In genomic region chr2:173309370-173309769, GRCh38 we compare ENCODE assay signal across 3 cellular contexts. TPM values are rescaled to one million over a fixed set of nuclear protein-coding genes. Genes with fewer than 3 reads are reported as not detected.
DNase-seq lines count a peak whose midpoint lies in the region; ATAC-seq, FAIRE-seq and TF ChIP-seq lines count a peak whose summit lies in the region.
"Not testable (repeated sequence)": the region's sequence is repeated elsewhere in the genome, so short reads cannot be mapped to it uniquely, and the experiment has no call there.

No MANE protein-coding gene starts in this region.

- not testable (repeated sequence) for H3K9me1 ChIP-seq in K562 (ENCODE audit: control insufficient read depth, insufficient read depth, low read length)

- H3K36me3 Mint-ChIP-seq in GM23338 (ENCODE audit: low read depth): not testable (repeated sequence)

- H3K4me3 ChIP-seq in GM23338; WERI-Rb-1 (ENCODE audit: low read depth, low read length); K562: not testable (repeated sequence)

- not testable (repeated sequence) for TF ChIP-seq POLR2A in K562 (conservative IDR thresholded peaks at IDR 0.05)

- not testable (repeated sequence) for BruUV-seq in K562 (replicated peaks; lab: Mats Ljungman, UMichigan)

- H3K79me2 ChIP-seq in GM23338 (replicated peaks; ENCODE audit: insufficient read depth); K562 (ENCODE audit: control insufficient read depth, insufficient read depth, low read length): not testable (repeated sequence)

- POLR2A ChIA-PET in K562 (lab: Yijun Ruan, JAX): interaction anchor here (0.6 to 1.3 kb wide), 2 partner anchors 45 to 53 kb away, joined by 3 to 5 read pairs; no protein-coding TSS in a partner anchor

- not testable (repeated sequence) for H3K9me3 Mint-ChIP-seq in GM23338

- in situ Hi-C loops in K562 (cut with MboI): not testable (repeated sequence)

- DNase-seq in GM23338 (ENCODE audit: low spot score); K562 (ENCODE audit: extremely low read depth in 1 of 4, low spot score in 3 of 4): not testable (repeated sequence)
- peak; percentile 16 for DNase-seq in WERI-Rb-1

- not testable (repeated sequence) for ATAC-seq in GM23338, K562

- not testable (repeated sequence) for H3K9me3 ChIP-seq in WERI-Rb-1 (ENCODE audit: severe bottlenecking); K562 (replicated peaks; ENCODE audit: control insufficient read depth, insufficient read depth, low read depth, low read length)

- H3K27ac ChIP-seq in GM23338 (ENCODE audit: low read depth); WERI-Rb-1; K562 (ENCODE audit: extremely low read depth, low read depth, low read length): not testable (repeated sequence)

- not testable (repeated sequence) for H3K36me3 ChIP-seq in GM23338 (ENCODE audit: insufficient read depth); WERI-Rb-1; K562 (ENCODE audit: control insufficient read depth, insufficient read depth, low read length)

- not testable (repeated sequence) for TF ChIP-seq EP300 in K562 (IDR thresholded peaks at IDR 0.05; ENCODE audit: low read length)

- not testable (repeated sequence) for H3K27ac Mint-ChIP-seq in GM23338

- H3K4me3 Mint-ChIP-seq in GM23338: not testable (repeated sequence)

- H4K20me1 ChIP-seq in GM23338 (replicated peaks; ENCODE audit: insufficient read depth); K562 (replicated peaks; ENCODE audit: control insufficient read depth, insufficient read depth, low read length): not testable (repeated sequence)

- H3F3A ChIP-seq in GM23338 (replicated peaks; ENCODE audit: low read depth): not testable (repeated sequence)

- peaks cover 40% of the 10 kb centered on the region for H3K4me1 ChIP-seq in GM23338 (ENCODE audit: insufficient read depth)
- H3K4me1 ChIP-seq in K562 (replicated peaks in 1 of 2; ENCODE audit: control insufficient read depth in 2 of 2, insufficient read depth in 2 of 2, low read length in 2 of 2): not testable (repeated sequence)

- not testable (repeated sequence) for H3K27me3 ChIP-seq in GM23338 (ENCODE audit: insufficient read depth); WERI-Rb-1 (ENCODE audit: insufficient read depth, low read depth, severe bottlenecking); K562 (ENCODE audit: control insufficient read depth in 2 of 2, insufficient read depth in 2 of 2, low read length in 2 of 2)

- peaks cover 36% of the 10 kb centered on the region for H3K4me1 Mint-ChIP-seq in GM23338

- H3K9ac ChIP-seq in K562 (ENCODE audit: insufficient read depth in 1 of 2, low read depth in 2 of 2, low read length in 2 of 2): not testable (repeated sequence)

- not testable (repeated sequence) for FAIRE-seq in K562 (lab: Jason Lieb, UNC)

- not testable (repeated sequence) for TF ChIP-seq CTCF in GM23338 (conservative IDR thresholded peaks at IDR 0.05; ENCODE audit: low read depth in 2 of 2); WERI-Rb-1 (IDR thresholded peaks at IDR 0.05; ENCODE audit: low read depth, low read length); K562 (IDR thresholded peaks at IDR 0.05 in 2 of 3, conservative IDR thresholded peaks at IDR 0.05 in 1 of 3; ENCODE audit: insufficient read depth in 2 of 3, low read depth in 1 of 3, low read length in 3 of 3)

- peak overlapping the region; percentile 78 for H2AFZ ChIP-seq in GM23338
- H2AFZ ChIP-seq in K562 (ENCODE audit: low read depth, low read length): not testable (repeated sequence)

- H3K4me2 ChIP-seq in GM23338; K562 (ENCODE audit: insufficient read depth, low read length): not testable (repeated sequence)

- H3K9me2 ChIP-seq in GM23338 (ENCODE audit: insufficient read depth): not testable (repeated sequence)

- intact Hi-C loops in K562 (cut with micrococcal nuclease): not testable (repeated sequence)

- 19% methylated on average over 5 of the region's 5 CpGs for WGBS in K562 (ENCODE audit: insufficient coverage, low coverage, missing lambda C conversion rate)

- CTCF ChIA-PET in K562 (lab: Yijun Ruan, JAX; ENCODE audit: low intra/inter-chr PET ratio): not testable (repeated sequence)

- not testable (repeated sequence) for H3K27me3 Mint-ChIP-seq in GM23338 (ENCODE audit: insufficient read depth, low read depth, poor library complexity)

- TF ChIP-seq RAD21 in K562 (CRISPR knock-in tag; conservative IDR thresholded peaks at IDR 0.05 in 1 of 2, IDR thresholded peaks at IDR 0.05 in 1 of 2): not testable (repeated sequence)

TF ChIP-seq in K562, 482 proteins besides CTCF, POLR2A, EP300 and RAD21:
- peak; percentile 55 to 79; a peak in 3 of 4 replicates for TF ChIP-seq KDM1A (IDR thresholded peaks at IDR 0.05)
TF ChIP-seq in K562: peak in this region for 1; not testable (repeated sequence) for 481.

RNA-seq across cellular contexts. Expression of gene CDCA7, which starts 45.3 kb away (rescaled TPM):
- total RNA-seq in GM23338 (2014; rRNA removed; shearing (Covaris generic)): 84.3 and 95.5 TPM in 2 replicates
- polyA plus RNA-seq in GM23338 (2016; fragmentation: Nextera tagmentation; extraction: Ambion mirVana): 52.7 and 63.7 TPM in 2 replicates
- total RNA-seq in K562 (2011; cell fraction: chromatin; rRNA removed; ENCODE audit: low replicate concordance): 62.9 and 117 TPM in 2 replicates
- 32.5 and 35.9 TPM in 2 replicates for total RNA-seq in K562 (2011; cell fraction: nucleolus; rRNA removed)
- 55.9 and 67.6 TPM in 2 replicates for total RNA-seq in K562 (2011; cell fraction: nucleoplasm; rRNA removed)
- 43.8 and 57.6 TPM in 2 replicates for total RNA-seq in K562 (2014; rRNA removed)
- total RNA-seq in K562 (2014; rRNA removed; fragmentation: Illumina TruSeq; extraction: Trizol): 51.0 and 51.8 TPM in 2 replicates
- total RNA-seq in K562 (2015; rRNA removed; fragmentation: Illumina TruSeq; extraction: Trizol): 45.8 and 48.0 TPM in 2 replicates
- total RNA-seq in K562 (2021): 65.8 and 66.8 TPM in 2 replicates
- polyA plus RNA-seq in K562 (2011; rRNA removed): 121 and 122 TPM in 2 replicates
- 47.5 and 73.0 TPM in 2 replicates for polyA plus RNA-seq in K562 (2011; cell fraction: cytosol; rRNA removed)
- 257 and 276 TPM in 2 replicates for polyA plus RNA-seq in K562 (2011; cell fraction: nucleus; rRNA removed)
- 30.0 and 43.1 TPM in 2 replicates for polyA plus RNA-seq in K562 (2012)
- 69.3 and 80.4 TPM in 2 replicates for polyA plus RNA-seq in K562 (2014; fragmentation: Illumina TruSeq; extraction: Trizol)
- polyA plus RNA-seq in K562 (2014; fragmentation: Nextera tagmentation; extraction: Ambion mirVana): 10 to 100 TPM; 28.5 to 41.4 TPM
- 87.4 and 88.8 TPM in 2 replicates for polyA plus RNA-seq in K562 (2014; rRNA removed)
- 54.5 and 61.8 TPM in 2 replicates for polyA minus RNA-seq in K562 (2011; rRNA and poly(A)+ RNA removed)
- polyA minus RNA-seq in K562 (2011; cell fraction: cytosol; rRNA and poly(A)+ RNA removed): 41.7 and 43.2 TPM in 2 replicates
- 32.2 and 47.1 TPM in 2 replicates for polyA minus RNA-seq in K562 (2011; cell fraction: nucleus; rRNA and poly(A)+ RNA removed)
